In genomic region chr12:56931474-56931978, GRCh38 we compare ENCODE assay signal across 9 cellular contexts. TPM values are rescaled to one million over a fixed set of nuclear protein-coding genes. Genes with fewer than 3 reads are reported as not detected.
DNase-seq lines count a peak whose midpoint lies in the region; ATAC-seq and TF ChIP-seq lines count a peak whose summit lies in the region.
"Had no signal": no experiment of that assay in that cellular context is flagged by ENCODE, and none has a peak within 500 bp of the region (broad histone marks: within the 10 kb centered on the region; RNA-seq: fewer than 3 reads in every experiment).

No MANE protein-coding gene starts in this region.

- no peak for TF ChIP-seq CTCF in WTC11 (IDR thresholded peaks at IDR 0.05)
- TF ChIP-seq CTCF in left lung (IDR thresholded peaks at IDR 0.05): no peak
- TF ChIP-seq CTCF in psoas muscle (IDR thresholded peaks at IDR 0.05): no peak

- CTCF ChIA-PET in WTC11 (lab: Charles Lee): interaction anchor here (0.6 to 2.3 kb wide), 4 partner anchors 56 to 162 kb away, joined by 3 to 10 read pairs (median 5); no protein-coding TSS in a partner anchor

- intact Hi-C loops in left lung (cut with DNase I): no loop called here
- intact Hi-C loops in psoas muscle (cut with DNase I): no loop called here

- H3K4me2 ChIP-seq in BLaER1 treated with 17β-estradiol and CSF1 and Interleukin-3, amounts not matched to agents 10 nM and 100 nM: peak overlapping the region; percentile 26 to 87 (median 67); a peak in 19 of 22 replicates

- no peak overlapping the region for H3K4me3 Mint-ChIP-seq in WTC11
- H3K4me3 Mint-ChIP-seq: activated naive CD4-positive, alpha-beta T cell treated with anti-CD3 and anti-CD28 coated beads, Interleukin-2, amount 50 U/mL, for 24 hours had no signal

- H3K27me3 ChIP-seq in BLaER1 treated with 17β-estradiol and CSF1 and Interleukin-3, amounts not matched to agents 10 nM and 100 nM: no peaks in the 10 kb centered on the region
- H3K27me3 ChIP-seq in left lung (no peaks in the 10 kb centered on the region), psoas muscle (ENCODE audit: insufficient read depth in 3 of 3, low read length in 2 of 3) (no peaks in the 10 kb centered on the region)

- POLR2A ChIA-PET in WTC11 (lab: Charles Lee): no interaction called here

- H3K4me1 ChIP-seq in BLaER1 treated with 17β-estradiol and CSF1 and Interleukin-3, amounts not matched to agents 10 nM and 100 nM: peaks cover 0 to 44% (median 16%) of the 10 kb centered on the region in 10 experiments; a peak in 16 of 20 replicates
- H3K4me1 ChIP-seq in left lung (peaks cover 0 to 23% of the 10 kb centered on the region in 2 donors), psoas muscle (no peaks in the 10 kb centered on the region)

- H3K9me3 Mint-ChIP-seq in WTC11: no peaks in the 10 kb centered on the region
- H3K9me3 Mint-ChIP-seq: activated naive CD4-positive, alpha-beta T cell treated with anti-CD3 and anti-CD28 coated beads, Interleukin-2, amount 50 U/mL, for 24 hours had no signal

- DNase-seq in HUDEP-2 (lab: John Stamatoyannopoulos, UW; ENCODE audit: unreplicated experiment in 76 of 76) (peak in 65 of 76 experiments; percentile 1 to 82 (median 48)), WTC11 (ENCODE audit: low spot score) (no peak), left lung (no peak), psoas muscle (no peak), NCI-H446 (lab: John Stamatoyannopoulos, UW) (no peak), NCI-H2227 (lab: John Stamatoyannopoulos, UW; ENCODE audit: unreplicated experiment) (no peak)

- H3K4me1 Mint-ChIP-seq in WTC11: peaks cover 38% of the 10 kb centered on the region

- peak overlapping the region in 10 of 11 experiments; percentile 30 to 70 (median 56); a peak in 17 of 22 replicates for H3K27ac ChIP-seq in BLaER1 treated with 17β-estradiol and CSF1 and Interleukin-3, amounts not matched to agents 10 nM and 100 nM
- peak overlapping the region in 1 of 2 donors; percentile 60 for H3K27ac ChIP-seq in left lung
- H3K27ac ChIP-seq in psoas muscle: no peak overlapping the region

- H3K4me3 ChIP-seq in BLaER1 treated with 17β-estradiol and CSF1 and Interleukin-3, amounts not matched to agents 10 nM and 100 nM: no peak overlapping the region
- H3K4me3 ChIP-seq in left lung (no peak overlapping the region), psoas muscle (no peak overlapping the region)

- WGBS in psoas muscle, 3 donors: 66 to 88% (median 83%) methylated on average over 2 of the region's 2 CpGs

- peak overlapping the region in 5 of 11 experiments; percentile 10 to 48 (median 31); a peak in 3 of 22 replicates for H3K9ac ChIP-seq in BLaER1 treated with 17β-estradiol and CSF1 and Interleukin-3, amounts not matched to agents 10 nM and 100 nM

- no peaks in the 10 kb centered on the region for H3K36me3 Mint-ChIP-seq in WTC11
- H3K36me3 Mint-ChIP-seq: activated naive CD4-positive, alpha-beta T cell treated with anti-CD3 and anti-CD28 coated beads, Interleukin-2, amount 50 U/mL, for 24 hours had no signal

- no peak overlapping the region for H3K27ac Mint-ChIP-seq in WTC11
- H3K27ac Mint-ChIP-seq: activated naive CD4-positive, alpha-beta T cell treated with anti-CD3 and anti-CD28 coated beads, Interleukin-2, amount 50 U/mL, for 24 hours had no signal

- peaks cover 7% of the 10 kb centered on the region; the same call in 1 of the 2 replicates for H3K27me3 Mint-ChIP-seq in WTC11 (ENCODE audit: low read depth)
- H3K27me3 Mint-ChIP-seq: activated naive CD4-positive, alpha-beta T cell treated with anti-CD3 and anti-CD28 coated beads, Interleukin-2, amount 50 U/mL, for 24 hours had no signal

- H4K20me1 ChIP-seq in BLaER1 treated with 17β-estradiol and CSF1 and Interleukin-3, amounts not matched to agents 10 nM and 100 nM: no peaks in the 10 kb centered on the region

- ATAC-seq in WTC11: peak; percentile 32
- peak; percentile 68 for ATAC-seq in left lung
- ATAC-seq in HG02885 (IDR thresholded peaks at IDR 0.05; ENCODE audit: poor library complexity, unreplicated experiment): no peak
- no peak for ATAC-seq in psoas muscle

- no peaks in the 10 kb centered on the region for H3K9me3 ChIP-seq in BLaER1 treated with 17β-estradiol and CSF1 and Interleukin-3, amounts not matched to agents 10 nM and 100 nM (replicated peaks in 1 of 11)
- H3K9me3 ChIP-seq in left lung (no peaks in the 10 kb centered on the region), psoas muscle (no peaks in the 10 kb centered on the region)

- no peaks in the 10 kb centered on the region for H3K36me3 ChIP-seq in BLaER1 treated with 17β-estradiol and CSF1 and Interleukin-3, amounts not matched to agents 10 nM and 100 nM
- H3K36me3 ChIP-seq in left lung (no peaks in the 10 kb centered on the region), psoas muscle (ENCODE audit: insufficient read depth in 1 of 2, low read depth in 1 of 2) (no peaks in the 10 kb centered on the region)

TF ChIP-seq in WTC11, 78 proteins besides CTCF, POLR2A, EP300 and RAD21:
- TF ChIP-seq ERG (CRISPR knock-in tag; IDR thresholded peaks at IDR 0.05) (no peak), NR3C1 (CRISPR knock-in tag; conservative IDR thresholded peaks at IDR 0.05; ENCODE audit: low read depth) (no peak), PRDM15 (CRISPR knock-in tag; IDR thresholded peaks at IDR 0.05) (peak; percentile 92), ESRRA (CRISPR knock-in tag; IDR thresholded peaks at IDR 0.05; ENCODE audit: borderline replicate concordance) (no peak), GTF2I (CRISPR knock-in tag; conservative IDR thresholded peaks at IDR 0.05) (no peak), IRF2 (CRISPR knock-in tag; IDR thresholded peaks at IDR 0.05; ENCODE audit: borderline replicate concordance, low read depth) (no peak)
TF ChIP-seq in WTC11: peak in this region for 1.

RNA-seq across cellular contexts. Expression of gene SDR9C7, which starts 2.7 kb away (rescaled TPM):
- total RNA-seq in WTC11 (2021): not detected in 3 replicates
- not detected for total RNA-seq in left lung
- under 1 TPM in 3 of 4 donors, not detected in 1; 0.13 to 0.97 (median 0.69) TPM for total RNA-seq in psoas muscle
- under 1 TPM; 0.07 to 0.23 (median 0.22) TPM for polyA plus RNA-seq in psoas muscle

RNA-seq across cellular contexts. Expression of gene RDH16, which starts 25.9 kb away (rescaled TPM):
- 0.85 to 1.2 TPM (median 1.0 TPM) in 3 replicates for total RNA-seq in WTC11 (2021)
- total RNA-seq in left lung: under 1 TPM; 0.20 to 0.45 TPM
- under 1 TPM; 0.20 to 0.52 (median 0.40) TPM for total RNA-seq in psoas muscle
- under 1 TPM; 0.10 to 0.47 (median 0.10) TPM for polyA plus RNA-seq in psoas muscle

Comparison
In these comparisons a context has a peak if more than half of its experiments do, and no peak if none do; other contexts are left out.
1. DNase-seq: peak in HUDEP-2 (65 of 76); none in WTC11 (single experiment), left lung (0 of 2), psoas muscle (0 of 2), NCI-H446 (0 of 2) and NCI-H2227 (single experiment).
2. ATAC-seq: peak in WTC11 (single experiment) and left lung (single experiment); none in HG02885 (single experiment) and psoas muscle (0 of 4).